In the genomic region with DNA sequence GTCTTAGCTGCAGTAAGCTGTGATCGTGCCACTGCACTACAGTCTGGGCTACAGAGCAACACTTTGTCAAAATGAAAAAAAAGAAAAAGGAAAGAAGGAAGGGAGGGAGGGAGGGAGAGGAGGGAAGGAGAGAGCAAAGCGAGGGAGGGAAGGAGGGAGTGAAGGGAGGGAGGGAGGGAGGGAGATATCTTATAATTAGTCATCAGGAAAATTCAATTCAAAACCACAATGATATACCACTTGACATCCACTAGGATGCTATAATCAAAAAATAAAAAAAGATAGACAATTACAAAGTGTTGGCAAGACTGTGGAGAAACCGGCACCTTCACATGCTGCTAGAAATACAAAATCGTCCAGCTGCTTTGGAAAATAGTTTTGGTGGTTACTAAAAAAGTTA, we compare ENCODE assay signal across 20 cellular contexts.
DNase-seq lines count a peak whose midpoint lies in the region; ATAC-seq and TF ChIP-seq lines count a peak whose summit lies in the region.
"Had no signal": no experiment of that assay in that cellular context is flagged by ENCODE, and none has a peak within 500 bp of the region (broad histone marks: within the 10 kb centered on the region; RNA-seq: fewer than 3 reads in every experiment).

No MANE protein-coding gene starts in this region.

- peak overlapping the region in 3 of 4 donors; percentile 21 to 60 (median 60) for H3K4me3 Mint-ChIP-seq in IgD-negative memory B cell
- H3K4me3 Mint-ChIP-seq in activated CD4-positive, alpha-beta T cell treated with anti-CD3 and anti-CD28 coated beads, Interleukin-2, amount 10 ng/mL, durations not matched to agents 24 days and 14 days = no peak overlapping the region
- no peak overlapping the region for H3K4me3 Mint-ChIP-seq in glutamatergic neuron (ENCODE audit: unreplicated experiment)
- H3K4me3 Mint-ChIP-seq: CD14-positive monocyte had no signal

- no peak for ATAC-seq in GM21717 (IDR thresholded peaks at IDR 0.05; ENCODE audit: unreplicated experiment)
- ATAC-seq: PC-3, SK-N-SH treated with all-trans-retinoic acid at 6 μM for 48 hours had no signal

- H4K20me1 ChIP-seq in DOHH2 (ENCODE audit: control insufficient read depth, insufficient read depth, low read depth, low read length) = no peaks in the 10 kb centered on the region

- H3K36me3 Mint-ChIP-seq in IgD-negative memory B cell (peaks cover 9% of the 10 kb centered on the region), glutamatergic neuron (ENCODE audit: unreplicated experiment) (no peaks in the 10 kb centered on the region)
- H3K36me3 Mint-ChIP-seq in activated CD4-positive, alpha-beta T cell treated with anti-CD3 and anti-CD28 coated beads, Interleukin-2, amount 10 ng/mL, durations not matched to agents 24 days and 14 days (ENCODE audit: low read depth) = peaks cover 28% of the 10 kb centered on the region

- H3K9me3 ChIP-seq in DOHH2 (ENCODE audit: control insufficient read depth, insufficient read depth, low read length) (peaks cover 5% of the 10 kb centered on the region; the same call in 1 of the 2 replicates), adrenal gland (replicated peaks in 1 of 3) (peaks cover 0 to 4% (median 0%) of the 10 kb centered on the region in 3 donors)

- H3K4me1 ChIP-seq in DOHH2 (ENCODE audit: control insufficient read depth, low read length) (peaks cover 80% of the 10 kb centered on the region), adrenal gland (replicated peaks in 1 of 2) (peaks cover 8 to 14% of the 10 kb centered on the region in 2 donors)

- H3K4me3 ChIP-seq in DOHH2 (ENCODE audit: low read length) (peak overlapping the region; percentile 32; the same call in 1 of the 2 replicates), adrenal gland (no peak overlapping the region)

- H3F3A ChIP-seq in DOHH2 (ENCODE audit: control insufficient read depth, insufficient read depth) = peaks cover 32% of the 10 kb centered on the region

- intact Hi-C loops in adrenal gland (cut with DNase I) = no loop called here
- intact Hi-C loops in activated CD4-positive, alpha-beta T cell treated with anti-CD3 and anti-CD28 coated beads, Interleukin-2, amount 10 ng/mL, durations not matched to agents 24 days and 14 days (cut with micrococcal nuclease) = no loop called here

- TF ChIP-seq POLR2A in adrenal gland (IDR thresholded peaks at IDR 0.05) = peak in 1 of 2 donors; percentile 2

- H3K27me3 Mint-ChIP-seq in IgD-negative memory B cell (no peaks in the 10 kb centered on the region), glutamatergic neuron (ENCODE audit: unreplicated experiment) (no peaks in the 10 kb centered on the region)
- H3K27me3 Mint-ChIP-seq in activated CD4-positive, alpha-beta T cell treated with anti-CD3 and anti-CD28 coated beads, Interleukin-2, amount 10 ng/mL, durations not matched to agents 24 days and 14 days = no peaks in the 10 kb centered on the region

- H3K4me1 Mint-ChIP-seq in IgD-negative memory B cell (peaks cover 32 to 48% (median 35%) of the 10 kb centered on the region in 3 donors), glutamatergic neuron (ENCODE audit: low read depth, unreplicated experiment) (peaks cover 2% of the 10 kb centered on the region)
- peaks cover 8% of the 10 kb centered on the region for H3K4me1 Mint-ChIP-seq in activated CD4-positive, alpha-beta T cell treated with anti-CD3 and anti-CD28 coated beads, Interleukin-2, amount 10 ng/mL, durations not matched to agents 24 days and 14 days

- H3K27ac Mint-ChIP-seq in IgD-negative memory B cell (peak overlapping the region in 1 of 3 donors; percentile 55), glutamatergic neuron (ENCODE audit: unreplicated experiment) (no peak overlapping the region)
- H3K27ac Mint-ChIP-seq in activated CD4-positive, alpha-beta T cell treated with anti-CD3 and anti-CD28 coated beads, Interleukin-2, amount 10 ng/mL, durations not matched to agents 24 days and 14 days = no peak overlapping the region

- peaks cover 90% of the 10 kb centered on the region for H3K79me2 ChIP-seq in DOHH2 (ENCODE audit: control insufficient read depth, low read length)

- H3K9me2 ChIP-seq in DOHH2 (replicated peaks; ENCODE audit: control insufficient read depth, low read length) = no peaks in the 10 kb centered on the region

- no peak for TF ChIP-seq CTCF in DOHH2 (IDR thresholded peaks at IDR 0.05; ENCODE audit: low read depth, low read length, poor library complexity, severe bottlenecking)
- TF ChIP-seq CTCF in adrenal gland (IDR thresholded peaks at IDR 0.05) = peak in 4 of 6 experiments; percentile 8 to 15 (median 12)
- TF ChIP-seq CTCF in glutamatergic neuron (IDR thresholded peaks at IDR 0.05; ENCODE audit: partially characterized antibody, unreplicated experiment) = no peak

- H3K27me3 ChIP-seq in DOHH2 (ENCODE audit: control insufficient read depth, low read length) (no peaks in the 10 kb centered on the region), adrenal gland (no peaks in the 10 kb centered on the region)

- H3K9me3 Mint-ChIP-seq in IgD-negative memory B cell = no peaks in the 10 kb centered on the region
- H3K9me3 Mint-ChIP-seq in activated CD4-positive, alpha-beta T cell treated with anti-CD3 and anti-CD28 coated beads, Interleukin-2, amount 10 ng/mL, durations not matched to agents 24 days and 14 days = no peaks in the 10 kb centered on the region
- peaks cover 6% of the 10 kb centered on the region for H3K9me3 Mint-ChIP-seq in glutamatergic neuron (ENCODE audit: unreplicated experiment)

- peak overlapping the region; percentile 47 for H3K4me2 ChIP-seq in DOHH2 (ENCODE audit: low read length)
- H3K4me2 ChIP-seq: KMS-11 had no signal

- DNase-seq in adrenal gland (no peak), glomerular visceral epithelial cell (ENCODE audit: extremely low spot score) (peak; percentile 9), glutamatergic neuron (no peak)
- no peak for DNase-seq in activated CD4-positive, alpha-beta T cell treated with anti-CD3 and anti-CD28 coated beads, Interleukin-2, amount 10 ng/mL, durations not matched to agents 24 days and 14 days
- DNase-seq: ACHN, DMS79 treated with DMSO at 0.1 percent for 48 hours, GDM1, NCI-H1417 treated with DMSO at 0.1 percent for 48 hours, NCI-H1930, NCI-H345, NCI-H524 treated with DMSO at 0.1 percent for 48 hours, PC-3, SIG-M5 had no signal

- H3K27ac ChIP-seq in DOHH2 (ENCODE audit: low read depth, low read length) = peak overlapping the region; percentile 11; the same call in 1 of the 2 replicates
- peak overlapping the region in 1 of 5 donors; percentile 17 for H3K27ac ChIP-seq in adrenal gland
- H3K27ac ChIP-seq: KMS-11, RWPE1 had no signal

- WGBS in adrenal gland, 4 donors = 37 to 49% (median 44%) methylated on average over 4 of the region's 4 CpGs

- peaks cover 27% of the 10 kb centered on the region for H3K36me3 ChIP-seq in DOHH2 (ENCODE audit: control insufficient read depth, low read length)
- H3K36me3 ChIP-seq in adrenal gland (replicated peaks in 1 of 2) = no peaks in the 10 kb centered on the region

Comparison
In these comparisons a context has a peak if more than half of its experiments do, and no peak if none do; other contexts are left out.
1. CTCF ChIP-seq: peak in adrenal gland (4 of 6); none in DOHH2 (single experiment) and glutamatergic neuron (single experiment).
2. H3K4me3 Mint-ChIP-seq: peak in IgD-negative memory B cell (3 of 4); none in activated CD4-positive, alpha-beta T cell treated with anti-CD3 and anti-CD28 coated beads, Interleukin-2, amount 10 ng/mL, durations not matched to agents 24 days and 14 days (single experiment) and glutamatergic neuron (single experiment).